ENCODE assay signal across 10 cellular contexts in the genomic region with DNA sequence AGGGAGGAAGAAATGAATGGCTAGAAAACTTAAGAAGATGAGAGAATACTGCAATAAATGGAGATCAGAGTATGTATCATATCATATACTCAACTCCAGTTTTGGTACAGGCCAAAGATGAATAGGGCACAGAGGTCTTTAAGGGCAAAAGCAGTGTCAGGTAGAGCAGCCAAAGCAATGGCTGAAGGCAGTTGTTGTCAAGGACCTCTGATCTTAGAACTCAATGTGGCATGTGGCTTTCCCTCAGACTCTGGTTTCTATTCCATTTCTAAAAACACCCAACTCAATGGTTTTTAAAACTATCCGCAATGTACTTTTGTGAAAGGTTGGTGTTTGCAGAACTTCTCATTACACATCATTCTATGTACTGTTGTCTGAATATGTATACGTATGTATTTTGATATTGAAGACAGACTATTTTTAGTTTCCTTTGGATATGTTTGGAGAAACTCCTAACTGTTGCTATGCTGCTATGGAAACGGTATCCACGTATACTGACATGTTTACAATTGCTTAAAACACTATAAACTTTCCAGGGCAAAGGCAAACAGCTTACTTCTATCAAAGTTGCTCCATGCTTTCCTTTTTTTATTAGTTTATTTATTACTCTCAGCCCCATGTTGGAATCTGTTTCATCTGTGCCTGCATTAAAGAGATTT. TPM values are rescaled to one million over a fixed set of nuclear protein-coding genes. Genes with fewer than 3 reads are reported as not detected.
A peak's percentile ranks its signal among the peaks of the same experiment; 100 is the strongest.
DNase-seq lines count a peak whose midpoint lies in the region; ATAC-seq and TF ChIP-seq lines count a peak whose summit lies in the region.
"Had no signal": no experiment of that assay in that cellular context is flagged by ENCODE, and none has a peak within 500 bp of the region (broad histone marks: within the 10 kb centered on the region; RNA-seq: fewer than 3 reads in every experiment).

No MANE protein-coding gene starts in this region.

- no peaks in the 10 kb centered on the region for H3K36me3 ChIP-seq in ascending aorta
- H3K36me3 ChIP-seq in heart right ventricle: no peaks in the 10 kb centered on the region
- no peaks in the 10 kb centered on the region for H3K36me3 ChIP-seq in tibial artery
- H3K36me3 ChIP-seq: BLaER1 had no signal

- peaks cover 13% of the 10 kb centered on the region for H3K36me3 Mint-ChIP-seq in activated CD8-positive, alpha-beta memory T cell treated with anti-CD3 and anti-CD28 coated beads, Interleukin-2, amount 10 ng/mL, durations not matched to agents 7 days and 5 days

- H3K9me3 ChIP-seq in ascending aorta (no peaks in the 10 kb centered on the region), heart right ventricle (no peaks in the 10 kb centered on the region), tibial artery (no peaks in the 10 kb centered on the region)
- H3K9me3 ChIP-seq: BLaER1 had no signal

- H3K4me3 ChIP-seq in ascending aorta: no peak overlapping the region
- H3K4me3 ChIP-seq in heart right ventricle: no peak overlapping the region
- H3K4me3 ChIP-seq in tibial artery: no peak overlapping the region
- H3K4me3 ChIP-seq: BLaER1 had no signal

- no peak overlapping the region for H3K27ac Mint-ChIP-seq in activated CD8-positive, alpha-beta memory T cell treated with anti-CD3 and anti-CD28 coated beads, Interleukin-2, amount 10 ng/mL, durations not matched to agents 7 days and 5 days

- TF ChIP-seq CTCF in ascending aorta (IDR thresholded peaks at IDR 0.05): no peak
- no peak for TF ChIP-seq CTCF in heart right ventricle (IDR thresholded peaks at IDR 0.05)
- no peak for TF ChIP-seq CTCF in tibial artery (IDR thresholded peaks at IDR 0.05)

- intact Hi-C loops in ascending aorta (cut with DNase I) (loop anchor here (5.0 kb wide), 1 partner anchor 60 kb away; a partner anchor contains a TSS), heart right ventricle (cut with DNase I) (loop anchor here in 2 of 10 donors (5.0 to 10.0 kb wide), 3 partner anchors 55 to 148 kb away; no protein-coding TSS in a partner anchor), tibial artery (cut with DNase I; ENCODE audit: low total_unique reads) (loop anchor here (10.0 kb wide), 1 partner anchor 58 kb away; a partner anchor contains a TSS)

- H3K4me3 Mint-ChIP-seq in activated CD8-positive, alpha-beta memory T cell treated with anti-CD3 and anti-CD28 coated beads, Interleukin-2, amount 10 ng/mL, durations not matched to agents 7 days and 5 days: no peak overlapping the region
- H3K4me3 Mint-ChIP-seq: neural crest cell had no signal

- ATAC-seq in activated CD8-positive, alpha-beta memory T cell treated with anti-CD3 and anti-CD28 coated beads, Interleukin-2, amount 10 ng/mL, durations not matched to agents 7 days and 5 days: peak; percentile 9
- ATAC-seq in heart right ventricle: peak in 5 of 8 donors; percentile 45 to 81 (median 59)
- no peak for ATAC-seq in HG03095 (IDR thresholded peaks at IDR 0.05; ENCODE audit: unreplicated experiment)

- CTCF ChIA-PET in activated CD8-positive, alpha-beta memory T cell treated with anti-CD3 and anti-CD28 coated beads, Interleukin-2, amount 10 ng/mL, durations not matched to agents 7 days and 5 days (lab: Charles Lee): interaction anchor here (0.7 to 2.9 kb wide), 4 partner anchors 10 to 143 kb away, joined by 3 to 9 read pairs (median 3); no protein-coding TSS in a partner anchor

- peaks cover 6% of the 10 kb centered on the region for H3K9me3 Mint-ChIP-seq in activated CD8-positive, alpha-beta memory T cell treated with anti-CD3 and anti-CD28 coated beads, Interleukin-2, amount 10 ng/mL, durations not matched to agents 7 days and 5 days (ENCODE audit: low read depth)

- H3K27me3 ChIP-seq in ascending aorta (no peaks in the 10 kb centered on the region), heart right ventricle (no peaks in the 10 kb centered on the region), tibial artery (no peaks in the 10 kb centered on the region)
- H3K27me3 ChIP-seq: BLaER1 had no signal

- H3K27ac ChIP-seq in ascending aorta (peak overlapping the region; percentile 78 to 81), heart right ventricle (peak overlapping the region in 8 of 10 donors; percentile 19 to 88 (median 78)), tibial artery (peak overlapping the region; percentile 88)
- H3K27ac ChIP-seq: BLaER1 had no signal

- peaks cover 49% of the 10 kb centered on the region for H3K4me1 Mint-ChIP-seq in activated CD8-positive, alpha-beta memory T cell treated with anti-CD3 and anti-CD28 coated beads, Interleukin-2, amount 10 ng/mL, durations not matched to agents 7 days and 5 days

- no peak for DNase-seq in activated CD8-positive, alpha-beta memory T cell treated with anti-CD3 and anti-CD28 coated beads, Interleukin-2, amount 10 ng/mL, durations not matched to agents 7 days and 5 days
- DNase-seq in activated CD8-positive, alpha-beta memory T cell treated with anti-CD3 and anti-CD28 coated beads for 24 hours: no peak
- DNase-seq in ascending aorta (ENCODE audit: low spot score in 2 of 2) (no peak), heart right ventricle (no peak), tibial artery (no peak), HuH-7 (ENCODE audit: low spot score) (no peak)
- no peak for DNase-seq in stimulated activated CD8-positive, alpha-beta memory T cell treated with anti-CD3 and anti-CD28 coated beads, Interleukin-4, amount 100 ng/mL, for 48 hours

- 38 to 41% methylated on average over 4 of the region's 4 CpGs for WGBS in heart right ventricle, 2 donors

- no peaks in the 10 kb centered on the region for H3K27me3 Mint-ChIP-seq in activated CD8-positive, alpha-beta memory T cell treated with anti-CD3 and anti-CD28 coated beads, Interleukin-2, amount 10 ng/mL, durations not matched to agents 7 days and 5 days

- H3K4me1 ChIP-seq in ascending aorta (peaks cover 5 to 19% of the 10 kb centered on the region in 2 donors), heart right ventricle (peaks cover 2 to 57% (median 40%) of the 10 kb centered on the region in 9 donors), tibial artery (peaks cover 0 to 48% (median 31%) of the 10 kb centered on the region in 4 donors)

RNA-seq across cellular contexts. Expression of a gene that starts 58.1 kb away (rescaled TPM):
- total RNA-seq in activated CD8-positive, alpha-beta memory T cell treated with anti-CD3 and anti-CD28 coated beads, Interleukin-2, amount 10 ng/mL, durations not matched to agents 7 days and 5 days: 10 to 100 TPM; 39.0 to 40.1 TPM
- total RNA-seq in ascending aorta (140 TPM), heart right ventricle (10 to 100 TPM in 3 of 10 donors, 1 to 10 TPM in 7; 6.3 to 15.6 (median 8.6) TPM)
- polyA plus RNA-seq in heart right ventricle: 1 to 10 TPM; 6.0 to 9.1 TPM
